ENCODE assay signal across 8 cellular contexts in genomic region chr4:93828332-93828829, GRCh38. TPM values are rescaled to one million over a fixed set of nuclear protein-coding genes. Genes with fewer than 3 reads are reported as not detected.
DNase-seq lines count a peak whose midpoint lies in the region; ATAC-seq and TF ChIP-seq lines count a peak whose summit lies in the region.

Gene ATOH1 (plus strand): TSS chr4:93828753. CDS start chr4:93828927, 174 bp downstream.

- H3K27ac Mint-ChIP-seq in activated T-helper 1 cell treated with anti-CD3 and anti-CD28 coated beads, Interleukin-12 subunit alpha, Interleukin-12 subunit beta, Interleukin-2, Interleukin-4 antibody, amounts not matched to agents 30 ng/mL and 10 ng/mL and 1 ng/mL, durations not matched to agents 14 hours and 24 hours and 36 hours, result peak within 1 kb of the TSS; percentile 43

- ATAC-seq in GM18498 (IDR thresholded peaks at IDR 0.05; ENCODE audit: unreplicated experiment) (no peak), HG02981 (IDR thresholded peaks at IDR 0.05; ENCODE audit: unreplicated experiment) (no peak)

- H3K4me1 ChIP-seq in BE2C (no peaks in the 10 kb centered on the region; the same call in 1 of the 2 replicates), iPS-15b (ENCODE audit: control insufficient read depth, insufficient read depth, low read length) (peaks cover 23% of the 10 kb centered on the region), stomach (peaks cover 20 to 38% (median 30%) of the 10 kb centered on the region in 4 donors)

- H3K27me3 Mint-ChIP-seq in activated T-helper 1 cell treated with anti-CD3 and anti-CD28 coated beads, Interleukin-12 subunit alpha, Interleukin-12 subunit beta, Interleukin-2, Interleukin-4 antibody, amounts not matched to agents 30 ng/mL and 10 ng/mL and 1 ng/mL, durations not matched to agents 14 hours and 24 hours and 36 hours (ENCODE audit: insufficient read depth), result peaks cover 71% of the 10 kb centered on the region

- H3K36me3 ChIP-seq in BE2C (no peaks in the 10 kb centered on the region), iPS-15b (ENCODE audit: control insufficient read depth, insufficient read depth, low read length) (no peaks in the 10 kb centered on the region), stomach (no peaks in the 10 kb centered on the region)

- H3K4me3 ChIP-seq in BE2C (ENCODE audit: low read depth, low read length), result peak within 1 kb of the TSS; percentile 52
- peak within 1 kb of the TSS; percentile 60 for H3K4me3 ChIP-seq in iPS-15b (ENCODE audit: low read depth, low read length)
- peak within 1 kb of the TSS; percentile 36 to 50 (median 38) for H3K4me3 ChIP-seq in stomach

- H3K27me3 ChIP-seq in BE2C (peaks cover 78% of the 10 kb centered on the region), iPS-15b (ENCODE audit: control insufficient read depth, insufficient read depth, low read length) (peaks cover 70% of the 10 kb centered on the region), stomach (peaks cover 24 to 81% (median 67%) of the 10 kb centered on the region in 3 donors)

- H3K36me3 Mint-ChIP-seq in activated T-helper 1 cell treated with anti-CD3 and anti-CD28 coated beads, Interleukin-12 subunit alpha, Interleukin-12 subunit beta, Interleukin-2, Interleukin-4 antibody, amounts not matched to agents 30 ng/mL and 10 ng/mL and 1 ng/mL, durations not matched to agents 14 hours and 24 hours and 36 hours (ENCODE audit: low read depth), result no peaks in the 10 kb centered on the region

- H3K9ac ChIP-seq in iPS-15b (ENCODE audit: low read depth, low read length), result peak within 1 kb of the TSS; percentile 57

- no peak for TF ChIP-seq POLR2A in stomach (IDR thresholded peaks at IDR 0.05)

- H3K9me3 ChIP-seq in BE2C (no peaks in the 10 kb centered on the region; the same call in none of the 2 replicates), iPS-15b (ENCODE audit: control insufficient read depth, insufficient read depth, low read length) (no peaks in the 10 kb centered on the region), stomach (peaks cover 0 to 6% (median 2%) of the 10 kb centered on the region in 4 donors)

- H3K27ac ChIP-seq in stomach, result no peak within 1 kb of the TSS

- intact Hi-C loops in activated T-helper 1 cell treated with anti-CD3 and anti-CD28 coated beads, Interleukin-12 subunit alpha, Interleukin-12 subunit beta, Interleukin-2, Interleukin-4 antibody, amounts not matched to agents 30 ng/mL and 10 ng/mL and 1 ng/mL, durations not matched to agents 14 hours and 24 hours and 36 hours (cut with micrococcal nuclease), result no loop called here
- intact Hi-C loops in stomach (cut with DNase I; ENCODE audit: low total_unique reads), result no loop called here

- H3K9me3 Mint-ChIP-seq in activated T-helper 1 cell treated with anti-CD3 and anti-CD28 coated beads, Interleukin-12 subunit alpha, Interleukin-12 subunit beta, Interleukin-2, Interleukin-4 antibody, amounts not matched to agents 30 ng/mL and 10 ng/mL and 1 ng/mL, durations not matched to agents 14 hours and 24 hours and 36 hours, result no peaks in the 10 kb centered on the region

- no peak within 1 kb of the TSS for H3K4me3 Mint-ChIP-seq in activated T-helper 1 cell treated with anti-CD3 and anti-CD28 coated beads, Interleukin-12 subunit alpha, Interleukin-12 subunit beta, Interleukin-2, Interleukin-4 antibody, amounts not matched to agents 30 ng/mL and 10 ng/mL and 1 ng/mL, durations not matched to agents 14 hours and 24 hours and 36 hours

- TF ChIP-seq EP300 in stomach (IDR thresholded peaks at IDR 0.05), result no peak

- WGBS in stomach, 5 donors, result 1 to 2% (median 2%) methylated on average over 26 to 40 of the region's 40 CpGs

- DNase-seq in BE2C (peak; percentile 39), HT-29 (ENCODE audit: low spot score) (peak; percentile 23), stomach (no peak), NCI-H2029 (lab: John Stamatoyannopoulos, UW) (no peak)
- no peak for DNase-seq in activated T-helper 1 cell treated with anti-CD3 and anti-CD28 coated beads, Interleukin-12 subunit alpha, Interleukin-12 subunit beta, Interleukin-2, Interleukin-4 antibody, amounts not matched to agents 30 ng/mL and 10 ng/mL and 1 ng/mL, durations not matched to agents 14 hours and 24 hours and 36 hours (ENCODE audit: low spot score)

- peaks cover 9% of the 10 kb centered on the region for H3K4me1 Mint-ChIP-seq in activated T-helper 1 cell treated with anti-CD3 and anti-CD28 coated beads, Interleukin-12 subunit alpha, Interleukin-12 subunit beta, Interleukin-2, Interleukin-4 antibody, amounts not matched to agents 30 ng/mL and 10 ng/mL and 1 ng/mL, durations not matched to agents 14 hours and 24 hours and 36 hours (ENCODE audit: low read depth)

- TF ChIP-seq CTCF in BE2C (IDR thresholded peaks at IDR 0.05; ENCODE audit: low read depth, low read length) (no peak), stomach (IDR thresholded peaks at IDR 0.05) (no peak)

RNA-seq across cellular contexts. Expression of gene ATOH1, which starts in this region (rescaled TPM):
- not detected for polyA plus RNA-seq in BE2C (2012; ENCODE audit: insufficient read depth, insufficient read length, low read depth)
- 2.7 and 3.7 TPM in 2 replicates for total RNA-seq in HT-29 (2014; rRNA removed; shearing (Covaris generic))
- not detected in 2 replicates for total RNA-seq in activated T-helper 1 cell treated with anti-CD3 and anti-CD28 coated beads, Interleukin-12 subunit alpha, Interleukin-12 subunit beta, Interleukin-2, Interleukin-4 antibody, amounts not matched to agents 30 ng/mL and 10 ng/mL and 1 ng/mL, durations not matched to agents 14 hours and 24 hours and 36 hours
- total RNA-seq in stomach, result 10 to 100 TPM in 1 of 5 donors, not detected in 4; 35.3 TPM
- not detected for polyA plus RNA-seq in stomach

Comparison
In these comparisons a context has a peak if more than half of its experiments do, and no peak if none do; other contexts are left out.
1. DNase-seq: peak in BE2C (single experiment) and HT-29 (single experiment); none in activated T-helper 1 cell treated with anti-CD3 and anti-CD28 coated beads, Interleukin-12 subunit alpha, Interleukin-12 subunit beta, Interleukin-2, Interleukin-4 antibody, amounts not matched to agents 30 ng/mL and 10 ng/mL and 1 ng/mL, durations not matched to agents 14 hours and 24 hours and 36 hours (single experiment), stomach (single experiment) and NCI-H2029 (single experiment).
2. Peak in every context shown above with its lines, with median percentiles within 50 percentile points of each other: H3K4me3 ChIP-seq.